23 cellular contexts compared by ENCODE assay signal in the genomic region with DNA sequence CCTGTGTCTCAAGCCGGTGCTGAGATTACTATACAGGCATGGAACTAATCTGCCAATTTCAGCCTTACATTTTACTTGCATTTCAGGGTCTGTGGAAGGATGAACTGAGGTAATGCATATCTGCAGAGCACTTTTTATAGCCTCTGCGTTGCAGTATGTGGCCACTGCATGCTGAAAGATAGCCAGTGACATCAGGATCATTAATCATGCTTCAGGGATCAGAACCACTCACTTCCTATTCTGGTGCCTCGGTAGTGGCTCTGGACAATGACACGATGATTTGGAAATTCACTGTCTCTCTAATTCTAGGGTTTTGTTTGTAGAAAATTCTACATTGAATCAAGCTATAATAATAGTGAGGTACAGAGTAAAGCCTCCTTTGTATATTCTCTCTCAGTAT.
A peak's percentile ranks its signal among the peaks of the same experiment; 100 is the strongest.
DNase-seq lines count a peak whose midpoint lies in the region; ATAC-seq and TF ChIP-seq lines count a peak whose summit lies in the region.
"Had no signal": no experiment of that assay in that cellular context is flagged by ENCODE, and none has a peak within 500 bp of the region (broad histone marks: within the 10 kb centered on the region; RNA-seq: fewer than 3 reads in every experiment).

No MANE protein-coding gene starts in this region.

- no peak overlapping the region for H2AFZ ChIP-seq in Karpas-422 (ENCODE audit: low read length)

- TF ChIP-seq POLR2A in ovary (IDR thresholded peaks at IDR 0.05) (no peak), sigmoid colon (IDR thresholded peaks at IDR 0.05) (no peak)

- no peaks in the 10 kb centered on the region for H3K79me2 ChIP-seq in Karpas-422 (ENCODE audit: low read length)

- no peak overlapping the region; the same call in 1 of the 2 replicates for H3K4me3 ChIP-seq in BE2C (ENCODE audit: low read depth, low read length)
- no peak overlapping the region for H3K4me3 ChIP-seq in Karpas-422 (ENCODE audit: low read length)
- H3K4me3 ChIP-seq in ovary = no peak overlapping the region
- H3K4me3 ChIP-seq in sigmoid colon = no peak overlapping the region
- H3K4me3 ChIP-seq: MG63, SJSA1 had no signal

- TF ChIP-seq CTCF in BE2C (IDR thresholded peaks at IDR 0.05; ENCODE audit: low read depth, low read length) (no peak), ovary (IDR thresholded peaks at IDR 0.05) (no peak), sigmoid colon (IDR thresholded peaks at IDR 0.05) (no peak)

- WGBS in ovary, 3 donors = 56 to 65% (median 65%) methylated on average over 4 of the region's 4 CpGs
- 73 to 78% methylated on average over 4 of the region's 4 CpGs for WGBS in sigmoid colon, 2 donors

- H3K4me1 ChIP-seq in BE2C (no peaks in the 10 kb centered on the region; the same call in 1 of the 2 replicates), Karpas-422 (ENCODE audit: low read length) (no peaks in the 10 kb centered on the region), ovary (ENCODE audit: insufficient read depth) (peaks cover 1% of the 10 kb centered on the region), sigmoid colon (peaks cover 0 to 46% (median 25%) of the 10 kb centered on the region in 4 donors)
- H3K4me1 ChIP-seq: SJSA1 had no signal

- H4K20me1 ChIP-seq in Karpas-422 (ENCODE audit: insufficient read depth, low read depth, low read length) = no peaks in the 10 kb centered on the region

- intact Hi-C loops in ovary (cut with DNase I) = no loop called here
- intact Hi-C loops in sigmoid colon (cut with DNase I) = no loop called here

- no peaks in the 10 kb centered on the region for H3K9me2 ChIP-seq in Karpas-422 (replicated peaks; ENCODE audit: insufficient read depth, low read length)

- H3K4me2 ChIP-seq in Karpas-422 (ENCODE audit: low read depth, low read length, poor library complexity, severe bottlenecking) = no peak overlapping the region
- H3K4me2 ChIP-seq: KMS-11 had no signal

- TF ChIP-seq EP300 in ovary (IDR thresholded peaks at IDR 0.05) = no peak
- no peak for TF ChIP-seq EP300 in sigmoid colon (IDR thresholded peaks at IDR 0.05)

- H3K27ac ChIP-seq in Karpas-422 (ENCODE audit: low read length) (no peak overlapping the region), ovary (no peak overlapping the region), sigmoid colon (no peak overlapping the region)
- H3K27ac ChIP-seq: KMS-11, SJSA1 had no signal

- H3K27me3 ChIP-seq in BE2C (no peaks in the 10 kb centered on the region), Karpas-422 (ENCODE audit: low read length) (no peaks in the 10 kb centered on the region), ovary (no peaks in the 10 kb centered on the region), sigmoid colon (no peaks in the 10 kb centered on the region)
- H3K27me3 ChIP-seq: MG63, SJSA1 had no signal

- H3K36me3 ChIP-seq in BE2C (no peaks in the 10 kb centered on the region), Karpas-422 (ENCODE audit: insufficient read depth, low read length) (no peaks in the 10 kb centered on the region), ovary (no peaks in the 10 kb centered on the region), sigmoid colon (no peaks in the 10 kb centered on the region)
- H3K36me3 ChIP-seq: MG63, SJSA1 had no signal

- no peak for ATAC-seq in HG03097 (IDR thresholded peaks at IDR 0.05; ENCODE audit: low FRiP score, unreplicated experiment)
- ATAC-seq: HCT116, Right ventricle myocardium inferior had no signal

- no peaks in the 10 kb centered on the region for H3K9me3 ChIP-seq in BE2C
- peaks cover 21% of the 10 kb centered on the region for H3K9me3 ChIP-seq in Karpas-422 (ENCODE audit: low read length)
- H3K9me3 ChIP-seq in ovary = no peaks in the 10 kb centered on the region
- H3K9me3 ChIP-seq in sigmoid colon = no peaks in the 10 kb centered on the region
- H3K9me3 ChIP-seq: MG63, SJSA1 had no signal

- no peak overlapping the region for H3K9ac ChIP-seq in Karpas-422 (ENCODE audit: low read length)
- H3K9ac ChIP-seq: KMS-11 had no signal

- DNase-seq in BE2C = peak; percentile 30
- DNase-seq in HuH-7.5 (ENCODE audit: low spot score) = peak; percentile 0
- peak; percentile 35 for DNase-seq in SK-N-DZ (ENCODE audit: low spot score)
- peak; percentile 15 for DNase-seq in myocyte (ENCODE audit: low read depth)
- DNase-seq in Karpas-422 = no peak
- DNase-seq in ovary = no peak
- DNase-seq in sigmoid colon = no peak
- DNase-seq: DMS53; GF-D8; GOT3; IMR-90; MG63; NCI-H1048; NCI-H1417 treated with DMSO at 0.1 percent for 48 hours; NCI-H187; NCI-H446 treated with DMSO at 0.1 percent for 48 hours; NCI-H526 treated with DMSO at 0.1 percent for 48 hours; NK-92 treated with Interleukin-12 subunit alpha and Interleukin-12 subunit beta, amount 100 ng/mL, for 24 hours had no signal

Comparison
In these comparisons a context has a peak if more than half of its experiments do, and no peak if none do; other contexts are left out.
1. DNase-seq: peak in BE2C (single experiment), HuH-7.5 (single experiment), SK-N-DZ (single experiment) and myocyte (single experiment); none in Karpas-422 (single experiment), ovary (0 of 5) and sigmoid colon (single experiment).